Comparison of ENCODE assay signal across 3 cellular contexts in the genomic region with DNA sequence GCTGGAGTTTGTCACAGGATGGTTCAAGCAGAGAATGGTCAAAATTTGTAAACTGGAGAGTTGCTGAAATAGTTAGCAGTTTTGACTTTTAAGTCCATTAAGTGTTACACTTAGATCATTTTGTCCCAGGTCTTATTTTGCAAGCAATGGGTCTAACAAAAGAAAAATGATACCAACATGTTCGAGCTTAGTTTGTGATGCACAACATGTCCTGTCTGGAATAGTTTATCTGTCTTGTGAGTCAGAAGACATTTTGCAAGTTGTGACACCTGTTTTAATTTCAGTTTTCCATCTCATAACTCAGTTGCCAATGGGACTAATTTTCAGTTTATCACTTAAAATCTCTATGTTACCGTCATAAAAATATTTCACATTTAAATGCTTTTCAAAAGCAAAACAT.
TF ChIP-seq lines count a peak whose summit lies in the region.

No MANE protein-coding gene starts in this region.

TF ChIP-seq in A549, 52 proteins besides CTCF, POLR2A, EP300 and RAD21:
- TF ChIP-seq NFE2L2 (conservative IDR thresholded peaks at IDR 0.05; ENCODE audit: low read length) (no peak), ESRRA (IDR thresholded peaks at IDR 0.05; ENCODE audit: borderline replicate concordance, low read length) (no peak), HOXB5 (CRISPR knock-in tag; IDR thresholded peaks at IDR 0.05) (no peak), MYC (IDR thresholded peaks at IDR 0.05; ENCODE audit: borderline replicate concordance, low read length) (no peak), KDM5A (IDR thresholded peaks at IDR 0.05) (no peak), HMGXB4 (CRISPR knock-in tag; IDR thresholded peaks at IDR 0.05; ENCODE audit: borderline replicate concordance) (no peak), NR3C1 (IDR thresholded peaks at IDR 0.05) (no peak)

TF ChIP-seq in K562, 482 proteins besides CTCF, POLR2A, EP300 and RAD21:
- TF ChIP-seq ZNF592 (IDR thresholded peaks at IDR 0.05) (no peak), IFI16 (CRISPR knock-in tag; IDR thresholded peaks at IDR 0.05) (no peak)

TF ChIP-seq in H1, 55 proteins besides CTCF, POLR2A, EP300 and RAD21:
- no peak for TF ChIP-seq SRF (IDR thresholded peaks at IDR 0.05; ENCODE audit: low read depth, low read length)
- TF ChIP-seq SP2 (IDR thresholded peaks at IDR 0.05; ENCODE audit: low read length), result no peak
- TF ChIP-seq, protein P1, sequence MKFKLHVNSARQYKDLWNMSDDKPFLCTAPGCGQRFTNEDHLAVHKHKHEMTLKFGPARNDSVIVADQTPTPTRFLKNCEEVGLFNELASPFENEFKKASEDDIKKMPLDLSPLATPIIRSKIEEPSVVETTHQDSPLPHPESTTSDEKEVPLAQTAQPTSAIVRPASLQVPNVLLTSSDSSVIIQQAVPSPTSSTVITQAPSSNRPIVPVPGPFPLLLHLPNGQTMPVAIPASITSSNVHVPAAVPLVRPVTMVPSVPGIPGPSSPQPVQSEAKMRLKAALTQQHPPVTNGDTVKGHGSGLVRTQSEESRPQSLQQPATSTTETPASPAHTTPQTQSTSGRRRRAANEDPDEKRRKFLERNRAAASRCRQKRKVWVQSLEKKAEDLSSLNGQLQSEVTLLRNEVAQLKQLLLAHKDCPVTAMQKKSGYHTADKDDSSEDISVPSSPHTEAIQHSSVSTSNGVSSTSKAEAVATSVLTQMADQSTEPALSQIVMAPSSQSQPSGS (IDR thresholded peaks at IDR 0.05; ENCODE audit: low read length), result no peak
TF ChIP-seq in H1: peak in this region for 0.
